In genomic region chr11:69091638-69092165, GRCh38 we compare ENCODE assay signal across 38 cellular contexts.
"Had no signal": no experiment of that assay in that cellular context is flagged by ENCODE, and none has a peak within 500 bp of the region (broad histone marks: within the 10 kb centered on the region; RNA-seq: fewer than 3 reads in every experiment).

No MANE protein-coding gene starts in this region.

- H3K4me1 Mint-ChIP-seq: activated naive CD4-positive, alpha-beta T cell treated with anti-CD3 and anti-CD28 coated beads, Interleukin-2, amount 10 ng/mL, durations not matched to agents 7 days and 5 days; activated naive CD4-positive, alpha-beta T cell treated with anti-CD3 and anti-CD28 coated beads, Interleukin-2, amount 50 U/mL, for 24 hours; activated naive CD8-positive, alpha-beta T cell treated with anti-CD3 and anti-CD28 coated beads for 36 hours; activated naive CD8-positive, alpha-beta T cell treated with anti-CD3 and anti-CD28 coated beads, Interleukin-2, amount 10 ng/mL, durations not matched to agents 7 days and 5 days; activated naive CD8-positive, alpha-beta T cell treated with anti-CD3 and anti-CD28 coated beads, Interleukin-2, amount 50 U/mL, for 24 hours; activated T-helper 17 cell treated with anti-CD3 and anti-CD28 coated beads, Interleukin-2, amount 50 U/mL, for 72 hours; central memory CD8-positive, alpha-beta T cell had no signal

- H3K4me3 ChIP-seq: adrenal gland, ascending aorta, body of pancreas, breast epithelium, cardiac muscle cell had no signal

- H3K36me3 Mint-ChIP-seq: activated naive CD4-positive, alpha-beta T cell treated with anti-CD3 and anti-CD28 coated beads, Interleukin-2, amount 50 U/mL, for 72 hours; activated naive CD8-positive, alpha-beta T cell had no signal

- H3K27me3 Mint-ChIP-seq: activated naive CD4-positive, alpha-beta T cell treated with anti-CD3 and anti-CD28 coated beads, Interleukin-2, amount 10 ng/mL, durations not matched to agents 7 days and 5 days; activated naive CD4-positive, alpha-beta T cell treated with anti-CD3 and anti-CD28 coated beads, Interleukin-2, amount 50 U/mL, for 24 hours; activated naive CD8-positive, alpha-beta T cell; activated naive CD8-positive, alpha-beta T cell treated with anti-CD3 and anti-CD28 coated beads for 36 hours; activated naive CD8-positive, alpha-beta T cell treated with anti-CD3 and anti-CD28 coated beads, Interleukin-2, amount 10 ng/mL, durations not matched to agents 7 days and 5 days; activated naive CD8-positive, alpha-beta T cell treated with anti-CD3 and anti-CD28 coated beads, Interleukin-2, amount 50 U/mL, for 24 hours; activated T-helper 17 cell treated with anti-CD3 and anti-CD28 coated beads, Interleukin-2, amount 50 U/mL, for 72 hours; central memory CD8-positive, alpha-beta T cell had no signal

- H3K36me3 ChIP-seq: adrenal gland, breast epithelium had no signal

- H3K9me3 ChIP-seq: adrenal gland, ascending aorta, body of pancreas, breast epithelium had no signal

- H3K9me3 Mint-ChIP-seq: activated naive CD4-positive, alpha-beta T cell treated with anti-CD3 and anti-CD28 coated beads for 36 hours; activated naive CD4-positive, alpha-beta T cell treated with anti-CD3 and anti-CD28 coated beads, Interleukin-2, amount 10 ng/mL, durations not matched to agents 7 days and 5 days; activated naive CD4-positive, alpha-beta T cell treated with anti-CD3 and anti-CD28 coated beads, Interleukin-2, amount 50 U/mL, for 24 hours; activated naive CD4-positive, alpha-beta T cell treated with anti-CD3 and anti-CD28 coated beads, Interleukin-2, amount 50 U/mL, for 72 hours; activated naive CD8-positive, alpha-beta T cell treated with anti-CD3 and anti-CD28 coated beads for 36 hours; activated naive CD8-positive, alpha-beta T cell treated with anti-CD3 and anti-CD28 coated beads, Interleukin-2, amount 10 ng/mL, durations not matched to agents 7 days and 5 days; activated naive CD8-positive, alpha-beta T cell treated with anti-CD3 and anti-CD28 coated beads, Interleukin-2, amount 50 U/mL, for 24 hours; activated T-cell treated with anti-CD3 and anti-CD28 coated beads, Interleukin-2, amount 50 U/mL, for 4 hours; activated T-cell treated with anti-CD3 and anti-CD28 coated beads, Interleukin-2, amount 50 U/mL, for 72 hours; activated T-helper 1 cell treated with anti-CD3 and anti-CD28 coated beads, Interleukin-12 subunit alpha, Interleukin-12 subunit beta, Interleukin-2, Interleukin-4 antibody, amounts not matched to agents 30 ng/mL and 10 ng/mL and 1 ng/mL, durations not matched to agents 14 hours and 24 hours and 36 hours; activated T-helper 17 cell treated with anti-CD3 and anti-CD28 coated beads, Interleukin-2, amount 50 U/mL, for 72 hours; activated T-helper 2 cell treated with anti-CD3 and anti-CD28 coated beads, Interferon-gamma antibody, Interleukin-2, Interleukin-4, amounts not matched to agents 10 μg/mL and 5 μg/mL and 100 μg/mL, durations not matched to agents 14 hours and 24 hours and 36 hours; central memory CD8-positive, alpha-beta T cell had no signal

- H3K27me3 ChIP-seq: adrenal gland, ascending aorta, body of pancreas, brain microvascular endothelial cell, breast epithelium, cardiac muscle cell had no signal

- H3K4me1 ChIP-seq: ascending aorta had no signal

- DNase-seq: activated effector memory CD4-positive, alpha-beta T cell treated with anti-CD3 and anti-CD28 coated beads, Interleukin-2, amount 50 U/mL, for 16 hours; activated effector memory CD4-positive, alpha-beta T cell treated with Interleukin-2 at 50 U/mL for 16 hours; activated gamma-delta T cell; activated gamma-delta T cell treated with Interleukin-2 at 50 U/mL for 16 hours; activated naive CD4-positive, alpha-beta T cell; activated naive CD4-positive, alpha-beta T cell treated with anti-CD3 and anti-CD28 coated beads for 36 hours; activated naive CD4-positive, alpha-beta T cell treated with anti-CD3 and anti-CD28 coated beads, Interleukin-2, amount 10 ng/mL, durations not matched to agents 7 days and 5 days; activated naive CD4-positive, alpha-beta T cell treated with anti-CD3 and anti-CD28 coated beads, Interleukin-2, amount 50 U/mL, for 16 hours; activated naive CD4-positive, alpha-beta T cell treated with Interleukin-2 at 50 U/mL for 16 hours; activated naive CD8-positive, alpha-beta T cell treated with anti-CD3 and anti-CD28 coated beads for 36 hours; activated naive CD8-positive, alpha-beta T cell treated with anti-CD3 and anti-CD28 coated beads, Interleukin-2, amount 10 ng/mL, durations not matched to agents 7 days and 5 days; activated naive CD8-positive, alpha-beta T cell treated with anti-CD3 and anti-CD28 coated beads, Interleukin-2, amount 50 U/mL, for 24 hours; activated T-cell treated with anti-CD3 and anti-CD28 coated beads, Interleukin-2, amount 50 U/mL, for 4 hours; activated T-cell treated with anti-CD3 and anti-CD28 coated beads, Interleukin-2, amount 50 U/mL, for 48 hours; activated T-cell treated with anti-CD3 and anti-CD28 coated beads, Interleukin-2, amount 50 U/mL, for 72 hours; adrenal gland; amniotic stem cell; amygdala; anterior cingulate cortex; aorta; body of pancreas; brain microvascular endothelial cell; caudate nucleus; central memory CD4-positive, alpha-beta T cell; cerebellar nuclear complex had no signal

- FAIRE-seq: astrocyte, colon had no signal

- H3K27ac Mint-ChIP-seq: activated naive CD4-positive, alpha-beta T cell treated with anti-CD3 and anti-CD28 coated beads for 36 hours; activated naive CD4-positive, alpha-beta T cell treated with anti-CD3 and anti-CD28 coated beads, Interleukin-2, amount 10 ng/mL, durations not matched to agents 7 days and 5 days; activated naive CD4-positive, alpha-beta T cell treated with anti-CD3 and anti-CD28 coated beads, Interleukin-2, amount 50 U/mL, for 24 hours; activated naive CD4-positive, alpha-beta T cell treated with anti-CD3 and anti-CD28 coated beads, Interleukin-2, amount 50 U/mL, for 72 hours; activated naive CD8-positive, alpha-beta T cell; activated naive CD8-positive, alpha-beta T cell treated with anti-CD3 and anti-CD28 coated beads for 36 hours; activated naive CD8-positive, alpha-beta T cell treated with anti-CD3 and anti-CD28 coated beads, Interleukin-2, amount 10 ng/mL, durations not matched to agents 7 days and 5 days; activated naive CD8-positive, alpha-beta T cell treated with anti-CD3 and anti-CD28 coated beads, Interleukin-2, amount 50 U/mL, for 24 hours; activated T-cell treated with anti-CD3 and anti-CD28 coated beads, Interleukin-2, amount 50 U/mL, for 72 hours; activated T-helper 1 cell treated with anti-CD3 and anti-CD28 coated beads, Interleukin-12 subunit alpha, Interleukin-12 subunit beta, Interleukin-2, Interleukin-4 antibody, amounts not matched to agents 30 ng/mL and 10 ng/mL and 1 ng/mL, durations not matched to agents 14 hours and 24 hours and 36 hours; activated T-helper 17 cell treated with anti-CD3 and anti-CD28 coated beads, Interleukin-2, amount 50 U/mL, for 72 hours; activated T-helper 2 cell treated with anti-CD3 and anti-CD28 coated beads, Interferon-gamma antibody, Interleukin-2, Interleukin-4, amounts not matched to agents 10 μg/mL and 5 μg/mL and 100 μg/mL, durations not matched to agents 14 hours and 24 hours and 36 hours; brain had no signal

- H3K27ac ChIP-seq: adrenal gland, ascending aorta, body of pancreas, brain microvascular endothelial cell, breast epithelium, cardiac muscle cell had no signal

- H3K4me3 Mint-ChIP-seq: activated naive CD4-positive, alpha-beta T cell treated with anti-CD3 and anti-CD28 coated beads for 36 hours; activated naive CD4-positive, alpha-beta T cell treated with anti-CD3 and anti-CD28 coated beads, Interleukin-2, amount 10 ng/mL, durations not matched to agents 7 days and 5 days; activated naive CD4-positive, alpha-beta T cell treated with anti-CD3 and anti-CD28 coated beads, Interleukin-2, amount 50 U/mL, for 24 hours; activated naive CD8-positive, alpha-beta T cell; activated naive CD8-positive, alpha-beta T cell treated with anti-CD3 and anti-CD28 coated beads for 36 hours; activated naive CD8-positive, alpha-beta T cell treated with anti-CD3 and anti-CD28 coated beads, Interleukin-2, amount 10 ng/mL, durations not matched to agents 7 days and 5 days; activated naive CD8-positive, alpha-beta T cell treated with anti-CD3 and anti-CD28 coated beads, Interleukin-2, amount 50 U/mL, for 24 hours; activated T-cell treated with anti-CD3 and anti-CD28 coated beads, Interleukin-2, amount 50 U/mL, for 4 hours; activated T-cell treated with anti-CD3 and anti-CD28 coated beads, Interleukin-2, amount 50 U/mL, for 72 hours; activated T-helper 1 cell treated with anti-CD3 and anti-CD28 coated beads, Interleukin-12 subunit alpha, Interleukin-12 subunit beta, Interleukin-2, Interleukin-4 antibody, amounts not matched to agents 30 ng/mL and 10 ng/mL and 1 ng/mL, durations not matched to agents 14 hours and 24 hours and 36 hours; activated T-helper 17 cell treated with anti-CD3 and anti-CD28 coated beads, Interleukin-2, amount 50 U/mL, for 72 hours; brain; central memory CD8-positive, alpha-beta T cell had no signal

- ATAC-seq: activated naive CD4-positive, alpha-beta T cell treated with anti-CD3 and anti-CD28 coated beads, Interleukin-2, amount 50 U/mL, for 72 hours; activated naive CD8-positive, alpha-beta T cell treated with anti-CD3 and anti-CD28 coated beads, Interleukin-2, amount 50 U/mL, for 24 hours; activated T-cell treated with anti-CD3 and anti-CD28 coated beads, Interleukin-2, amount 50 U/mL, for 4 hours; activated T-cell treated with anti-CD3 and anti-CD28 coated beads, Interleukin-2, amount 50 U/mL, for 72 hours; activated T-helper 17 cell treated with anti-CD3 and anti-CD28 coated beads, Interleukin-2, amount 50 U/mL, for 72 hours; body of pancreas had no signal
